In genomic region chr1:161044908-161045748, GRCh38 we compare ENCODE assay signal across 1 cellular context.
TF ChIP-seq lines count a peak whose summit lies in the region.

No MANE protein-coding gene starts in this region.

TF ChIP-seq in HEK293, 187 proteins besides CTCF, POLR2A, EP300 and RAD21 (continued from another document and continues in another):
- TF ChIP-seq ZBTB26 (tag by site-specific recombination; optimal IDR thresholded peaks at IDR 0.05) (peak; percentile 95), REST (tag by site-specific recombination; IDR thresholded peaks at IDR 0.05) (peak; percentile 93), ZNF133 (tag by site-specific recombination; IDR thresholded peaks at IDR 0.05) (no peak), KLF8 (tag by site-specific recombination; IDR thresholded peaks at IDR 0.05) (0 out of 2 replicates have a peak, but pooled peaks have one; percentile 11), ZNF426 (tag by site-specific recombination; IDR thresholded peaks at IDR 0.05) (no peak), ZNF585B (tag by site-specific recombination; IDR thresholded peaks at IDR 0.05) (peak; percentile 9; the same call in 1 of the 2 replicates), GLIS2 (tag by site-specific recombination; IDR thresholded peaks at IDR 0.05) (peak; percentile 72), KLF10 (tag by site-specific recombination; IDR thresholded peaks at IDR 0.05) (peak; percentile 76; the same call in 1 of the 2 replicates), ZNF670 (tag by site-specific recombination; IDR thresholded peaks at IDR 0.05; ENCODE audit: low read depth) (no peak), ZSCAN30 (tag by site-specific recombination; IDR thresholded peaks at IDR 0.05) (0 out of 2 replicates have a peak, but pooled peaks have one; percentile 21), ZNF701 (tag by site-specific recombination; IDR thresholded peaks at IDR 0.05) (no peak), ZNF660 (tag by site-specific recombination; IDR thresholded peaks at IDR 0.05) (0 out of 2 replicates have a peak, but pooled peaks have one; percentile 43), SP7 (tag by site-specific recombination; IDR thresholded peaks at IDR 0.05) (no peak), ZBTB20 (tag by site-specific recombination; IDR thresholded peaks at IDR 0.05) (peak; percentile 92), ZNF596 (tag by site-specific recombination; IDR thresholded peaks at IDR 0.05) (0 out of 2 replicates have a peak, but pooled peaks have one; percentile 31), OSR2 (tag by site-specific recombination; IDR thresholded peaks at IDR 0.05) (no peak), ZBTB48 (tag by site-specific recombination; IDR thresholded peaks at IDR 0.05) (peak; percentile 99), RBAK (tag by site-specific recombination; IDR thresholded peaks at IDR 0.05) (no peak), ZNF335 (tag by site-specific recombination; conservative IDR thresholded peaks at IDR 0.05) (peak; percentile 96), TRIM28 (IDR thresholded peaks at IDR 0.05; ENCODE audit: borderline replicate concordance, low read length) (0 out of 2 replicates have a peak, but pooled peaks have one; percentile 34), ZNF558 (tag by site-specific recombination; IDR thresholded peaks at IDR 0.05) (no peak), ZNF521 (tag by site-specific recombination; IDR thresholded peaks at IDR 0.05) (no peak), PATZ1 (tag by site-specific recombination; IDR thresholded peaks at IDR 0.05) (peak; percentile 60; the same call in 1 of the 2 replicates), ZNF169 (tag by site-specific recombination; IDR thresholded peaks at IDR 0.05) (no peak), ZSCAN23 (tag by site-specific recombination; IDR thresholded peaks at IDR 0.05) (0 out of 2 replicates have a peak, but pooled peaks have one; percentile 43), ZBTB8A (tag by site-specific recombination; IDR thresholded peaks at IDR 0.05) (peak; percentile 90), HOXA7 (CRISPR knock-in tag; IDR thresholded peaks at IDR 0.05; ENCODE audit: borderline replicate concordance) (no peak), ZNF600 (tag by site-specific recombination; IDR thresholded peaks at IDR 0.05) (peak; percentile 65; the same call in 1 of the 2 replicates), ZNF792 (tag by site-specific recombination; IDR thresholded peaks at IDR 0.05) (peak; percentile 42; the same call in 1 of the 2 replicates), ZNF423 (tag by site-specific recombination; IDR thresholded peaks at IDR 0.05) (no peak), INSM2 (tag by site-specific recombination; IDR thresholded peaks at IDR 0.05) (no peak)
- TF ChIP-seq, protein P1, sequence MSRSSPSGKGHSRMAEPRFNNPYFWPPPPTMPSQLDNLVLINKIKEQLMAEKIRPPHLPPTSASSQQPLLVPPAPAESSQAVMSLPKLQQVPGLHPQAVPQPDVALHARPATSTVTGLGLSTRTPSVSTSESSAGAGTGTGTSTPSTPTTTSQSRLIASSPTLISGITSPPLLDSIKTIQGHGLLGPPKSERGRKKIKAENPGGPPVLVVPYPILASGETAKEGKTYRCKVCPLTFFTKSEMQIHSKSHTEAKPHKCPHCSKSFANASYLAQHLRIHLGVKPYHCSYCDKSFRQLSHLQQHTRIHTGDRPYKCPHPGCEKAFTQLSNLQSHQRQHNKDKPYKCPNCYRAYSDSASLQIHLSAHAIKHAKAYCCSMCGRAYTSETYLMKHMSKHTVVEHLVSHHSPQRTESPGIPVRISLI (tag by site-specific recombination; IDR thresholded peaks at IDR 0.05): 0 out of 2 replicates have a peak, but pooled peaks have one; percentile 22
- TF ChIP-seq, protein P2, sequence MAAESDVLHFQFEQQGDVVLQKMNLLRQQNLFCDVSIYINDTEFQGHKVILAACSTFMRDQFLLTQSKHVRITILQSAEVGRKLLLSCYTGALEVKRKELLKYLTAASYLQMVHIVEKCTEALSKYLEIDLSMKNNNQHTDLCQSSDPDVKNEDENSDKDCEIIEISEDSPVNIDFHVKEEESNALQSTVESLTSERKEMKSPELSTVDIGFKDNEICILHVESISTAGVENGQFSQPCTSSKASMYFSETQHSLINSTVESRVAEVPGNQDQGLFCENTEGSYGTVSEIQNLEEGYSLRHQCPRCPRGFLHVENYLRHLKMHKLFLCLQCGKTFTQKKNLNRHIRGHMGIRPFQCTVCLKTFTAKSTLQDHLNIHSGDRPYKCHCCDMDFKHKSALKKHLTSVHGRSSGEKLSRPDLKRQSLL (tag by site-specific recombination; IDR thresholded peaks at IDR 0.05): peak; percentile 71; the same call in 1 of the 2 replicates
- TF ChIP-seq, protein P3, sequence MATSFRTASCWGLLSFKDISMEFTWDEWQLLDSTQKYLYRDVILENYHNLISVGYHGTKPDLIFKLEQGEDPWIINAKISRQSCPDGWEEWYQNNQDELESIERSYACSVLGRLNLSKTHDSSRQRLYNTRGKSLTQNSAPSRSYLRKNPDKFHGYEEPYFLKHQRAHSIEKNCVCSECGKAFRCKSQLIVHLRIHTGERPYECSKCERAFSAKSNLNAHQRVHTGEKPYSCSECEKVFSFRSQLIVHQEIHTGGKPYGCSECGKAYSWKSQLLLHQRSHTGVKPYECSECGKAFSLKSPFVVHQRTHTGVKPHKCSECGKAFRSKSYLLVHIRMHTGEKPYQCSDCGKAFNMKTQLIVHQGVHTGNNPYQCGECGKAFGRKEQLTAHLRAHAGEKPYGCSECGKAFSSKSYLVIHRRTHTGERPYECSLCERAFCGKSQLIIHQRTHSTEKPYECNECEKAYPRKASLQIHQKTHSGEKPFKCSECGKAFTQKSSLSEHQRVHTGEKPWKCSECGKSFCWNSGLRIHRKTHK (tag by site-specific recombination; IDR thresholded peaks at IDR 0.05): no peak
- TF ChIP-seq, protein P4, sequence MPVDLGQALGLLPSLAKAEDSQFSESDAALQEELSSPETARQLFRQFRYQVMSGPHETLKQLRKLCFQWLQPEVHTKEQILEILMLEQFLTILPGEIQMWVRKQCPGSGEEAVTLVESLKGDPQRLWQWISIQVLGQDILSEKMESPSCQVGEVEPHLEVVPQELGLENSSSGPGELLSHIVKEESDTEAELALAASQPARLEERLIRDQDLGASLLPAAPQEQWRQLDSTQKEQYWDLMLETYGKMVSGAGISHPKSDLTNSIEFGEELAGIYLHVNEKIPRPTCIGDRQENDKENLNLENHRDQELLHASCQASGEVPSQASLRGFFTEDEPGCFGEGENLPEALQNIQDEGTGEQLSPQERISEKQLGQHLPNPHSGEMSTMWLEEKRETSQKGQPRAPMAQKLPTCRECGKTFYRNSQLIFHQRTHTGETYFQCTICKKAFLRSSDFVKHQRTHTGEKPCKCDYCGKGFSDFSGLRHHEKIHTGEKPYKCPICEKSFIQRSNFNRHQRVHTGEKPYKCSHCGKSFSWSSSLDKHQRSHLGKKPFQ (tag by site-specific recombination; IDR thresholded peaks at IDR 0.05): no peak
- TF ChIP-seq, protein P5, sequence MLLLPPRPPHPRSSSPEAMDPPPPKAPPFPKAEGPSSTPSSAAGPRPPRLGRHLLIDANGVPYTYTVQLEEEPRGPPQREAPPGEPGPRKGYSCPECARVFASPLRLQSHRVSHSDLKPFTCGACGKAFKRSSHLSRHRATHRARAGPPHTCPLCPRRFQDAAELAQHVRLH (tag by site-specific recombination; IDR thresholded peaks at IDR 0.05): no peak
- TF ChIP-seq, protein P6, sequence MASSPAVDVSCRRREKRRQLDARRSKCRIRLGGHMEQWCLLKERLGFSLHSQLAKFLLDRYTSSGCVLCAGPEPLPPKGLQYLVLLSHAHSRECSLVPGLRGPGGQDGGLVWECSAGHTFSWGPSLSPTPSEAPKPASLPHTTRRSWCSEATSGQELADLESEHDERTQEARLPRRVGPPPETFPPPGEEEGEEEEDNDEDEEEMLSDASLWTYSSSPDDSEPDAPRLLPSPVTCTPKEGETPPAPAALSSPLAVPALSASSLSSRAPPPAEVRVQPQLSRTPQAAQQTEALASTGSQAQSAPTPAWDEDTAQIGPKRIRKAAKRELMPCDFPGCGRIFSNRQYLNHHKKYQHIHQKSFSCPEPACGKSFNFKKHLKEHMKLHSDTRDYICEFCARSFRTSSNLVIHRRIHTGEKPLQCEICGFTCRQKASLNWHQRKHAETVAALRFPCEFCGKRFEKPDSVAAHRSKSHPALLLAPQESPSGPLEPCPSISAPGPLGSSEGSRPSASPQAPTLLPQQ (tag by site-specific recombination; IDR thresholded peaks at IDR 0.05): peak; percentile 27
- TF ChIP-seq, protein P7, sequence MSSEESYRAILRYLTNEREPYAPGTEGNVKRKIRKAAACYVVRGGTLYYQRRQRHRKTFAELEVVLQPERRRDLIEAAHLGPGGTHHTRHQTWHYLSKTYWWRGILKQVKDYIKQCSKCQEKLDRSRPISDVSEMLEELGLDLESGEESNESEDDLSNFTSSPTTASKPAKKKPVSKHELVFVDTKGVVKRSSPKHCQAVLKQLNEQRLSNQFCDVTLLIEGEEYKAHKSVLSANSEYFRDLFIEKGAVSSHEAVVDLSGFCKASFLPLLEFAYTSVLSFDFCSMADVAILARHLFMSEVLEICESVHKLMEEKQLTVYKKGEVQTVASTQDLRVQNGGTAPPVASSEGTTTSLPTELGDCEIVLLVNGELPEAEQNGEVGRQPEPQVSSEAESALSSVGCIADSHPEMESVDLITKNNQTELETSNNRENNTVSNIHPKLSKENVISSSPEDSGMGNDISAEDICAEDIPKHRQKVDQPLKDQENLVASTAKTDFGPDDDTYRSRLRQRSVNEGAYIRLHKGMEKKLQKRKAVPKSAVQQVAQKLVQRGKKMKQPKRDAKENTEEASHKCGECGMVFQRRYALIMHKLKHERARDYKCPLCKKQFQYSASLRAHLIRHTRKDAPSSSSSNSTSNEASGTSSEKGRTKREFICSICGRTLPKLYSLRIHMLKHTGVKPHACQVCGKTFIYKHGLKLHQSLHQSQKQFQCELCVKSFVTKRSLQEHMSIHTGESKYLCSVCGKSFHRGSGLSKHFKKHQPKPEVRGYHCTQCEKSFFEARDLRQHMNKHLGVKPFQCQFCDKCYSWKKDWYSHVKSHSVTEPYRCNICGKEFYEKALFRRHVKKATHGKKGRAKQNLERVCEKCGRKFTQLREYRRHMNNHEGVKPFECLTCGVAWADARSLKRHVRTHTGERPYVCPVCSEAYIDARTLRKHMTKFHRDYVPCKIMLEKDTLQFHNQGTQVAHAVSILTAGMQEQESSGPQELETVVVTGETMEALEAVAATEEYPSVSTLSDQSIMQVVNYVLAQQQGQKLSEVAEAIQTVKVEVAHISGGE (tag by site-specific recombination; conservative IDR thresholded peaks at IDR 0.05; ENCODE audit: low read depth): peak; percentile 83; the same call in 1 of the 2 replicates
